8 cellular contexts compared by ENCODE assay signal in the genomic region with DNA sequence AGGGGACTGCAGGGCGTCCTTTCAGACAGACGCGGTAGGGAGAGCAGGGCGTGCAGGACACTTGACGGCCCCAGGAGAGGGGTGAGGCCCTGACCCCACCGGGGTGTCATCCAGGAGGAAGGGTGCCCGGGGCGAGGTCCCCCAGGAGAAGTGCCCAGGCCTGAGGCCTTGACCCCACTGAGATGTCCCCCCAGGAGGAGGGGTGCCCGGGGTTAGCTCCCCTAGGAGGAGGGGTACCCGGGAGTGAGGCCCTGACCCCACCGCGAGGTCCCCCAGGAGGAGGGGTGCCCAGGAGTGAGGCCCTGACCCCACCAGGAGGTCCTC. TPM values are rescaled to one million over a fixed set of nuclear protein-coding genes. Genes with fewer than 3 reads are reported as not detected.
DNase-seq lines count a peak whose midpoint lies in the region; ATAC-seq and TF ChIP-seq lines count a peak whose summit lies in the region.

No MANE protein-coding gene starts in this region.

- DNase-seq in T-cell (peak in 1 of 34 experiments; percentile 27), fibroblast of the aortic adventitia (ENCODE audit: low read depth) (no peak), skeletal muscle cell (ENCODE audit: low read depth) (no peak), iPS-NIHi7 (ENCODE audit: extremely low spot score) (no peak), NOMO-1 (lab: John Stamatoyannopoulos, UW; ENCODE audit: unreplicated experiment in 2 of 2) (no peak), NCI-H2171 treated with DMSO at 0.1 percent for 48 hours (lab: John Stamatoyannopoulos, UW) (no peak)

- POLR2A ChIA-PET in T-cell (lab: Charles Lee) = no interaction called here

- H3K4me3 Mint-ChIP-seq in T-cell = peak overlapping the region; percentile 51 to 91 (median 67)

- no peaks in the 10 kb centered on the region for H3K9me3 Mint-ChIP-seq in T-cell

- ATAC-seq in GM21717 (IDR thresholded peaks at IDR 0.05; ENCODE audit: unreplicated experiment) = peak; percentile 3
- no peak for ATAC-seq in T-cell (replicated peaks in 1 of 4)
- ATAC-seq in HG03139 (IDR thresholded peaks at IDR 0.05; ENCODE audit: unreplicated experiment) = no peak

- H3K4me3 ChIP-seq in fibroblast of the aortic adventitia (ENCODE audit: low read depth, low read length) = peak overlapping the region; percentile 62
- peak overlapping the region; percentile 43 for H3K4me3 ChIP-seq in skeletal muscle cell (ENCODE audit: low read depth, low read length)

- peak overlapping the region; percentile 85 to 87 for H3K27ac Mint-ChIP-seq in T-cell

- H3K36me3 Mint-ChIP-seq in T-cell = no peaks in the 10 kb centered on the region

- no peak for TF ChIP-seq CTCF in fibroblast of the aortic adventitia (IDR thresholded peaks at IDR 0.05; ENCODE audit: insufficient read depth, low read length)

- no peaks in the 10 kb centered on the region for H3K27me3 Mint-ChIP-seq in T-cell

- CTCF ChIA-PET in T-cell (lab: Charles Lee) = no interaction called here

- H3K4me1 Mint-ChIP-seq in T-cell = peaks cover 24 to 46% (median 39%) of the 10 kb centered on the region in 3 donors

RNA-seq across cellular contexts. Expression of a gene that starts 27.2 kb away (rescaled TPM):
- total RNA-seq in T-cell (10 to 100 TPM in 3 of 5 donors, 1 to 10 TPM in 2; 7.0 to 50.8 (median 11.9) TPM), fibroblast of the aortic adventitia (ENCODE audit: low replicate concordance) (77.4 and 105 TPM in 2 replicates)
